Comparison of ENCODE assay signal across 36 cellular contexts in the genomic region with DNA sequence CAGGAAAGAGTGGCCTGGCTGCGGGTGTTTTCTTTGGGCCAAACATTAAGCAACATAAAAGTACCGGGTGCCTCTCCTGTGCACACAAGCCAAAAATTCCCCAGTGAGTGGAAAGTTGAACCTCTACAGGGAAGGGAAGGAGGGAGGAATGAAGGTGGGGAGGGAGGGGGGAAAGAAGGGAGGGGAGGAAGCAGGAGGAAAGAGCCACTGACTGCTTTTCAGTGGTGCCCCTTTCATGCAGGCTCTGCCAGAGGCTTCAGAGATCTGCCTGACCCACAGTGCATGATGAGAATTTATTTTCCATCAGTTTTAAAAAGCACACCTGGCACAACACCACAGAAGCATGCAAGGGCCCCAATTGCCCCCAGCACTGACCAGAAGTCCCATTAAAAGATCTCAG. TPM values are rescaled to one million over a fixed set of nuclear protein-coding genes. Genes with fewer than 3 reads are reported as not detected.
"Had no signal": no experiment of that assay in that cellular context is flagged by ENCODE, and none has a peak within 500 bp of the region (broad histone marks: within the 10 kb centered on the region; RNA-seq: fewer than 3 reads in every experiment).

No MANE protein-coding gene starts in this region.

- H3K36me3 ChIP-seq: breast epithelium, cardiac muscle cell had no signal

- H3K4me1 Mint-ChIP-seq: activated CD8-positive, alpha-beta memory T cell treated with anti-CD3 and anti-CD28 coated beads, Interleukin-2, amount 10 ng/mL, durations not matched to agents 7 days and 5 days had no signal

- H3K4me1 ChIP-seq: ascending aorta, breast epithelium had no signal

- H3K27me3 ChIP-seq: ascending aorta, breast epithelium, cardiac muscle cell, dorsolateral prefrontal cortex, esophagus squamous epithelium, gastroesophageal sphincter, heart right ventricle had no signal

- H3K4me3 Mint-ChIP-seq: activated CD4-positive, alpha-beta memory T cell treated with anti-CD3 and anti-CD28 coated beads for 36 hours; activated CD4-positive, alpha-beta T cell treated with anti-CD3 and anti-CD28 coated beads for 36 hours; activated CD4-positive, alpha-beta T cell treated with anti-CD3 and anti-CD28 coated beads, Interleukin-2, amount 10 ng/mL, durations not matched to agents 24 days and 14 days; activated CD8-positive, alpha-beta memory T cell treated with anti-CD3 and anti-CD28 coated beads, Interleukin-2, amount 10 ng/mL, durations not matched to agents 7 days and 5 days; activated naive CD4-positive, alpha-beta T cell treated with anti-CD3 and anti-CD28 coated beads, Interleukin-2, amount 10 ng/mL, durations not matched to agents 7 days and 5 days; activated naive CD8-positive, alpha-beta T cell treated with anti-CD3 and anti-CD28 coated beads, Interleukin-2, amount 10 ng/mL, durations not matched to agents 7 days and 5 days; activated T-helper 1 cell treated with anti-CD3 and anti-CD28 coated beads, Interleukin-12 subunit alpha, Interleukin-12 subunit beta, Interleukin-2, Interleukin-4 antibody, amounts not matched to agents 30 ng/mL and 10 ng/mL and 1 ng/mL, durations not matched to agents 14 hours and 24 hours and 36 hours; brain; dendritic cell treated with granulocyte-macrophage colony-stimulating factor and Interleukin-4, amounts not matched to agents 40 ng/mL and 50 ng/mL, for 4 days; effector memory CD8-positive, alpha-beta T cell had no signal

- H3K36me3 Mint-ChIP-seq: activated naive CD4-positive, alpha-beta T cell treated with anti-CD3 and anti-CD28 coated beads, Interleukin-2, amount 50 U/mL, for 72 hours had no signal

- H3K27ac ChIP-seq: ascending aorta, breast epithelium, cardiac muscle cell, coronary artery, dorsolateral prefrontal cortex, esophagus squamous epithelium, gastroesophageal sphincter, heart right ventricle had no signal

- DNase-seq: activated CD4-positive, alpha-beta memory T cell treated with anti-CD3 and anti-CD28 coated beads for 36 hours; activated CD4-positive, alpha-beta T cell treated with anti-CD3 and anti-CD28 coated beads for 36 hours; activated CD4-positive, alpha-beta T cell treated with anti-CD3 and anti-CD28 coated beads, Interleukin-2, amount 10 ng/mL, durations not matched to agents 24 days and 14 days; activated CD4-positive, CD25-positive, alpha-beta regulatory T cell; activated CD4-positive, CD25-positive, alpha-beta regulatory T cell treated with anti-CD3 and anti-CD28 coated beads, Interleukin-2, amount 50 U/mL, for 72 hours; activated CD8-positive, alpha-beta memory T cell treated with anti-CD3 and anti-CD28 coated beads, Interleukin-2, amount 10 ng/mL, durations not matched to agents 7 days and 5 days; activated CD8-positive, alpha-beta memory T cell treated with anti-CD3 and anti-CD28 coated beads, Interleukin-2, amount 50 U/mL, for 4 hours; activated effector memory CD4-positive, alpha-beta T cell treated with anti-CD3 and anti-CD28 coated beads, Interleukin-2, amount 50 U/mL, for 16 hours; activated naive CD4-positive, alpha-beta T cell treated with anti-CD3 and anti-CD28 coated beads, Interleukin-2, amount 10 ng/mL, durations not matched to agents 7 days and 5 days; activated naive CD8-positive, alpha-beta T cell treated with anti-CD3 and anti-CD28 coated beads, Interleukin-2, amount 10 ng/mL, durations not matched to agents 7 days and 5 days; activated T-cell treated with anti-CD3 and anti-CD28 coated beads, Interleukin-2, amount 50 U/mL, for 1 hour; activated T-cell treated with anti-CD3 and anti-CD28 coated beads, Interleukin-2, amount 50 U/mL, for 48 hours; central memory CD4-positive, alpha-beta T cell; dorsolateral prefrontal cortex; effector memory CD8-positive, alpha-beta T cell; erythroblast; esophagus squamous epithelium; foreskin melanocyte; heart right ventricle; T-helper 1 cell; T-helper 2 cell had no signal

- H3K4me3 ChIP-seq: ascending aorta, breast epithelium, cardiac muscle cell, coronary artery, dorsolateral prefrontal cortex, esophagus squamous epithelium, gastroesophageal sphincter, heart right ventricle had no signal

- H3K27ac Mint-ChIP-seq: activated CD4-positive, alpha-beta memory T cell treated with anti-CD3 and anti-CD28 coated beads for 36 hours; activated CD4-positive, alpha-beta T cell treated with anti-CD3 and anti-CD28 coated beads for 36 hours; activated CD4-positive, alpha-beta T cell treated with anti-CD3 and anti-CD28 coated beads, Interleukin-2, amount 10 ng/mL, durations not matched to agents 24 days and 14 days; activated CD8-positive, alpha-beta memory T cell treated with anti-CD3 and anti-CD28 coated beads, Interleukin-2, amount 10 ng/mL, durations not matched to agents 7 days and 5 days; activated naive CD4-positive, alpha-beta T cell treated with anti-CD3 and anti-CD28 coated beads, Interleukin-2, amount 10 ng/mL, durations not matched to agents 7 days and 5 days; activated naive CD4-positive, alpha-beta T cell treated with anti-CD3 and anti-CD28 coated beads, Interleukin-2, amount 50 U/mL, for 72 hours; activated T-helper 1 cell treated with anti-CD3 and anti-CD28 coated beads, Interleukin-12 subunit alpha, Interleukin-12 subunit beta, Interleukin-2, Interleukin-4 antibody, amounts not matched to agents 30 ng/mL and 10 ng/mL and 1 ng/mL, durations not matched to agents 14 hours and 24 hours and 36 hours; activated T-helper 2 cell treated with anti-CD3 and anti-CD28 coated beads, Interferon-gamma antibody, Interleukin-2, Interleukin-4, amounts not matched to agents 10 μg/mL and 5 μg/mL and 100 μg/mL, durations not matched to agents 14 hours and 24 hours and 36 hours; dendritic cell treated with granulocyte-macrophage colony-stimulating factor and Interleukin-4, amounts not matched to agents 40 ng/mL and 50 ng/mL, for 4 days had no signal

- H3K27me3 Mint-ChIP-seq: activated CD4-positive, alpha-beta memory T cell treated with anti-CD3 and anti-CD28 coated beads for 36 hours; activated CD4-positive, alpha-beta T cell treated with anti-CD3 and anti-CD28 coated beads for 36 hours; activated CD4-positive, alpha-beta T cell treated with anti-CD3 and anti-CD28 coated beads, Interleukin-2, amount 10 ng/mL, durations not matched to agents 24 days and 14 days; activated CD8-positive, alpha-beta memory T cell treated with anti-CD3 and anti-CD28 coated beads, Interleukin-2, amount 10 ng/mL, durations not matched to agents 7 days and 5 days; activated naive CD4-positive, alpha-beta T cell treated with anti-CD3 and anti-CD28 coated beads, Interleukin-2, amount 10 ng/mL, durations not matched to agents 7 days and 5 days; activated naive CD8-positive, alpha-beta T cell treated with anti-CD3 and anti-CD28 coated beads, Interleukin-2, amount 10 ng/mL, durations not matched to agents 7 days and 5 days; brain; dendritic cell treated with granulocyte-macrophage colony-stimulating factor and Interleukin-4, amounts not matched to agents 40 ng/mL and 50 ng/mL, for 4 days; effector memory CD8-positive, alpha-beta T cell had no signal

- H3K9me3 ChIP-seq: ascending aorta, breast epithelium, esophagus squamous epithelium, gastroesophageal sphincter, heart right ventricle had no signal

- ATAC-seq: activated CD4-positive, alpha-beta T cell treated with anti-CD3 and anti-CD28 coated beads for 36 hours; activated CD8-positive, alpha-beta memory T cell treated with anti-CD3 and anti-CD28 coated beads, Interleukin-2, amount 10 ng/mL, durations not matched to agents 7 days and 5 days; activated naive CD4-positive, alpha-beta T cell treated with anti-CD3 and anti-CD28 coated beads, Interleukin-2, amount 50 U/mL, for 72 hours; effector memory CD8-positive, alpha-beta T cell; gastroesophageal sphincter; heart right ventricle had no signal

RNA-seq across cellular contexts. Expression of a gene that starts 27.5 kb away (rescaled TPM):
- total RNA-seq: activated CD4-positive, alpha-beta memory T cell treated with anti-CD3 and anti-CD28 coated beads for 36 hours; activated CD4-positive, alpha-beta T cell treated with anti-CD3 and anti-CD28 coated beads for 36 hours; activated CD4-positive, alpha-beta T cell treated with anti-CD3 and anti-CD28 coated beads, Interleukin-2, amount 10 ng/mL, durations not matched to agents 24 days and 14 days; activated CD8-positive, alpha-beta memory T cell treated with anti-CD3 and anti-CD28 coated beads for 36 hours; activated CD8-positive, alpha-beta memory T cell treated with anti-CD3 and anti-CD28 coated beads, Interleukin-2, amount 10 ng/mL, durations not matched to agents 7 days and 5 days; activated naive CD8-positive, alpha-beta T cell treated with anti-CD3 and anti-CD28 coated beads, Interleukin-2, amount 10 ng/mL, durations not matched to agents 7 days and 5 days; activated T-helper 1 cell treated with anti-CD3 and anti-CD28 coated beads, Interleukin-12 subunit alpha, Interleukin-12 subunit beta, Interleukin-2, Interleukin-4 antibody, amounts not matched to agents 30 ng/mL and 10 ng/mL and 1 ng/mL, durations not matched to agents 14 hours and 24 hours and 36 hours; activated T-helper 2 cell treated with anti-CD3 and anti-CD28 coated beads, Interferon-gamma antibody, Interleukin-2, Interleukin-4, amounts not matched to agents 10 μg/mL and 5 μg/mL and 100 μg/mL, durations not matched to agents 14 hours and 24 hours and 36 hours; ascending aorta; breast epithelium; cardiac muscle cell; cerebellum; esophagus squamous epithelium; fibroblast of lung; fibroblast of villous mesenchyme; gastroesophageal sphincter; glomerular endothelial cell; heart right ventricle had no signal

RNA-seq across cellular contexts. Expression of a gene that starts 40.6 kb away (rescaled TPM):
- total RNA-seq: activated CD4-positive, alpha-beta T cell treated with anti-CD3 and anti-CD28 coated beads, Interleukin-2, amount 10 ng/mL, durations not matched to agents 24 days and 14 days; activated CD8-positive, alpha-beta memory T cell treated with anti-CD3 and anti-CD28 coated beads, Interleukin-2, amount 10 ng/mL, durations not matched to agents 7 days and 5 days; activated naive CD4-positive, alpha-beta T cell treated with anti-CD3 and anti-CD28 coated beads, Interleukin-2, amount 50 U/mL, for 72 hours; activated T-helper 1 cell treated with anti-CD3 and anti-CD28 coated beads, Interleukin-12 subunit alpha, Interleukin-12 subunit beta, Interleukin-2, Interleukin-4 antibody, amounts not matched to agents 30 ng/mL and 10 ng/mL and 1 ng/mL, durations not matched to agents 14 hours and 24 hours and 36 hours; activated T-helper 2 cell treated with anti-CD3 and anti-CD28 coated beads, Interferon-gamma antibody, Interleukin-2, Interleukin-4, amounts not matched to agents 10 μg/mL and 5 μg/mL and 100 μg/mL, durations not matched to agents 14 hours and 24 hours and 36 hours; ascending aorta; cardiac muscle cell; cerebellum; esophagus squamous epithelium; fibroblast of lung; fibroblast of villous mesenchyme; gastroesophageal sphincter; glomerular endothelial cell had no signal
